Comparison of ENCODE assay signal across 22 cellular contexts in genomic region chr1:44436401-44437394, GRCh38. TPM values are rescaled to one million over a fixed set of nuclear protein-coding genes. Genes with fewer than 3 reads are reported as not detected.
A peak's percentile ranks its signal among the peaks of the same experiment; 100 is the strongest.
DNase-seq lines count a peak whose midpoint lies in the region; ATAC-seq, FAIRE-seq and TF ChIP-seq lines count a peak whose summit lies in the region.
"Had no signal": no experiment of that assay in that cellular context is flagged by ENCODE, and none has a peak within 500 bp of the region (broad histone marks: within the 10 kb centered on the region; RNA-seq: fewer than 3 reads in every experiment).

No MANE protein-coding gene starts in this region.

- DNase-seq in DMS79 (lab: John Stamatoyannopoulos, UW): peak; percentile 89
- DNase-seq in NCI-H2029 (lab: John Stamatoyannopoulos, UW): peak; percentile 70
- DNase-seq in endodermal cell: peak; percentile 49
- DNase-seq in renal cortical epithelial cell (ENCODE audit: low read depth): peak; percentile 50
- DNase-seq in frontal cortex (ENCODE audit: low spot score in 2 of 2): no peak
- no peak for DNase-seq in cerebellar nuclear complex (lab: John Stamatoyannopoulos, UW)
- DNase-seq: activated CD4-positive, alpha-beta T cell treated with anti-CD3 and anti-CD28 coated beads for 4 hours; BE2C; central memory CD4-positive, alpha-beta T cell; HCEC 1CT; KBM-7; NCI-H1436; occipital lobe; RPMI8226; stimulated activated naive CD4-positive, alpha-beta T cell had no signal

- no peak for FAIRE-seq in frontal cortex (lab: Jason Lieb, UNC)
- FAIRE-seq: endometrium, GM12891 had no signal

- H3K27me3 ChIP-seq in endodermal cell (ENCODE audit: control insufficient read depth, insufficient read depth, low read length, poor library complexity, severe bottlenecking): no peaks in the 10 kb centered on the region
- H3K27me3 ChIP-seq: BE2C had no signal

- no peak for TF ChIP-seq CTCF in endodermal cell (conservative IDR thresholded peaks at IDR 0.05)

- H3K4me1 Mint-ChIP-seq in endodermal cell: peaks cover 22% of the 10 kb centered on the region
- H3K4me1 Mint-ChIP-seq: memory B cell had no signal

- no peaks in the 10 kb centered on the region for H3K9me3 Mint-ChIP-seq in endodermal cell
- H3K9me3 Mint-ChIP-seq: activated naive CD4-positive, alpha-beta T cell treated with anti-CD3 and anti-CD28 coated beads, Interleukin-2, amount 50 U/mL, for 72 hours; memory B cell; T-helper 1 cell treated with Interleukin-12 subunit alpha and Interleukin-12 subunit beta and Interleukin-4 antibody, amounts not matched to agents 30 μg/mL and 1 μg/mL, for 36 hours had no signal

- no peak overlapping the region for H3K4me3 ChIP-seq in endodermal cell (ENCODE audit: low read length)
- H3K4me3 ChIP-seq: skin epidermis had no signal

- peaks cover 3% of the 10 kb centered on the region for H3K27me3 Mint-ChIP-seq in endodermal cell (ENCODE audit: insufficient read depth)

- ATAC-seq in HG02759 (IDR thresholded peaks at IDR 0.05; ENCODE audit: unreplicated experiment): no peak
- ATAC-seq: activated naive CD4-positive, alpha-beta T cell treated with anti-CD3 and anti-CD28 coated beads, Interleukin-2, amount 50 U/mL, for 72 hours had no signal

- H3K9me3 ChIP-seq in endodermal cell (ENCODE audit: control insufficient read depth, low read length): no peaks in the 10 kb centered on the region
- H3K9me3 ChIP-seq: BE2C had no signal

- H3K9ac ChIP-seq in endodermal cell (ENCODE audit: extremely low read depth, low read length, poor library complexity, severe bottlenecking): no peak overlapping the region

- H3K27ac Mint-ChIP-seq in endodermal cell: peak overlapping the region; percentile 11
- H3K27ac Mint-ChIP-seq: activated naive CD4-positive, alpha-beta T cell treated with anti-CD3 and anti-CD28 coated beads, Interleukin-2, amount 50 U/mL, for 72 hours; memory B cell; T-helper 1 cell treated with Interleukin-12 subunit alpha and Interleukin-12 subunit beta and Interleukin-4 antibody, amounts not matched to agents 30 μg/mL and 1 μg/mL, for 36 hours had no signal

- H3K36me3 Mint-ChIP-seq in endodermal cell (ENCODE audit: low read depth): peaks cover 2% of the 10 kb centered on the region
- H3K36me3 Mint-ChIP-seq: activated naive CD4-positive, alpha-beta T cell treated with anti-CD3 and anti-CD28 coated beads, Interleukin-2, amount 50 U/mL, for 72 hours; memory B cell had no signal

- H3K4me1 ChIP-seq in endodermal cell (ENCODE audit: control insufficient read depth, insufficient read depth, low read length): peaks cover 13% of the 10 kb centered on the region
- H3K4me1 ChIP-seq: BE2C had no signal

- 59 to 65% methylated on average over 6 to 9 of the region's 9 CpGs for WGBS in endodermal cell (ENCODE audit: insufficient coverage in 1 of 2, insufficient read length in 1 of 2), 2 experiments

- no peak overlapping the region for H3K4me3 Mint-ChIP-seq in endodermal cell
- H3K4me3 Mint-ChIP-seq: memory B cell; T-helper 1 cell treated with Interleukin-12 subunit alpha and Interleukin-12 subunit beta and Interleukin-4 antibody, amounts not matched to agents 30 μg/mL and 1 μg/mL, for 36 hours had no signal

- no peak overlapping the region for H3K27ac ChIP-seq in endodermal cell (ENCODE audit: low read depth, low read length)
- H3K27ac ChIP-seq: skin epidermis had no signal

- H3K36me3 ChIP-seq in endodermal cell (ENCODE audit: control insufficient read depth, insufficient read depth, low read length): no peaks in the 10 kb centered on the region
- H3K36me3 ChIP-seq: BE2C had no signal

RNA-seq across cellular contexts. Expression of gene RNF220, which starts 31.6 kb away (rescaled TPM):
- total RNA-seq in endodermal cell (10 to 100 TPM; 94.6 to 95.5 TPM), renal cortical epithelial cell (46.7 and 78.4 TPM in 2 replicates), frontal cortex (48.1 TPM)
- polyA plus RNA-seq in endodermal cell (2013, experiment 1 of 2): 88.5 TPM
- 78.2 TPM for polyA plus RNA-seq in endodermal cell (2013, experiment 2 of 2)

Comparison
In these comparisons a context has a peak if more than half of its experiments do, and no peak if none do; other contexts are left out.
1. DNase-seq: peak in DMS79 (single experiment), NCI-H2029 (single experiment), endodermal cell (single experiment) and renal cortical epithelial cell (single experiment); none in frontal cortex (0 of 2) and cerebellar nuclear complex (0 of 2).